ENCODE assay signal across 13 cellular contexts in the genomic region with DNA sequence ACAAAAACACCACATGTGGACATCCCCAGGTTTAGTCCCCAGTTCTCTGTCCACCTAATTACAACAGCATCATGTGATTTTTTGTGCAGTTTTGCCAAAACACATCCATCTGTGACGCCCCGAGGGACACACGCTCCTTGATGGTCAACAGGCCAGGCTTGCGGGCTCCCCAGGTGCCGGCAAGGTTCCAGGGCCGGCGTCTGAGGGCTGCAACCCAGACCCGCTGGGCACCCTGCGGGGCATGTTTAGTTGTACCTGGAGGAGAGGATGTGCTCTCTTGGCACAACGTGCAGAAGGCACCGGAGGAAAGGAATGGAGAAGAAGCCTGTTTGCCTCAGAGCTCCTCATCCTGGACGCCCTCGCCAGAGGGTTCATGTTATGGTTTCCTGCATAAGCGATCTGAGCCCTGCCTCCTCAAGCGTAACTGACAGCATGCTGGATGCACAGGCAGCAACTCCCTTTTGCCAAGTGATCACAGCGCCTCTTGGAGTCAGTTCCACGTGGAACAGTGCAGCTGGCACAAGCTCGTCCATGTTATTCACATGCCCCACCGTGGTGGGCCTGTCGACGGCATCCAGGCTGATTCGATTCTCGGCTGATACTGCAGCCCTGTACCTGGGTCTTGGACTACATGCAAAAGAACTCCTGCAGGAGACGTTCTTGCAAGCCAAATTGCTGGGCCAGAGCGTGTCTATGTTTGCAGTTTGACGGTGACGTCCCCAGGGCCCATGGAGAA. TPM values are rescaled to one million over a fixed set of nuclear protein-coding genes. Genes with fewer than 3 reads are reported as not detected.
DNase-seq lines count a peak whose midpoint lies in the region; ATAC-seq lines count a peak whose summit lies in the region.
"Had no signal": no experiment of that assay in that cellular context is flagged by ENCODE, and none has a peak within 500 bp of the region (broad histone marks: within the 10 kb centered on the region; RNA-seq: fewer than 3 reads in every experiment).

No MANE protein-coding gene starts in this region.

- H3K36me3 Mint-ChIP-seq in activated CD4-positive, alpha-beta T cell treated with anti-CD3 and anti-CD28 coated beads, Interleukin-2, amount 10 ng/mL, durations not matched to agents 24 days and 14 days (ENCODE audit: low read depth): no peaks in the 10 kb centered on the region
- no peaks in the 10 kb centered on the region for H3K36me3 Mint-ChIP-seq in immature natural killer cell

- DNase-seq in activated CD4-positive, alpha-beta T cell treated with anti-CD3 and anti-CD28 coated beads for 1 hour: peak; percentile 7
- DNase-seq in activated CD4-positive, alpha-beta T cell treated with anti-CD3 and anti-CD28 coated beads, Interleukin-2, amount 10 ng/mL, durations not matched to agents 24 days and 14 days: no peak
- peak; percentile 25 for DNase-seq in NCI-H146 treated with DMSO at 0.1 percent for 48 hours (lab: John Stamatoyannopoulos, UW; ENCODE audit: unreplicated experiment)
- peak; percentile 38 for DNase-seq in islet precursor cell
- DNase-seq in sciatic nerve (ENCODE audit: low spot score): peak; percentile 42
- no peak for DNase-seq in DMS53 (lab: John Stamatoyannopoulos, UW)
- DNase-seq in immature natural killer cell: no peak
- DNase-seq: activated B cell treated with CpG ODN at 0.5 μM for 24 hours; effector CD4-positive, alpha-beta T cell; SW 1271; upper lobe of right lung had no signal

- H3K27me3 Mint-ChIP-seq in activated CD4-positive, alpha-beta T cell treated with anti-CD3 and anti-CD28 coated beads, Interleukin-2, amount 10 ng/mL, durations not matched to agents 24 days and 14 days: no peaks in the 10 kb centered on the region
- peaks cover 0 to 2% (median 0%) of the 10 kb centered on the region in 3 donors for H3K27me3 Mint-ChIP-seq in immature natural killer cell (ENCODE audit: low read depth in 3 of 3)

- no peaks in the 10 kb centered on the region for H3K9me3 Mint-ChIP-seq in activated CD4-positive, alpha-beta T cell treated with anti-CD3 and anti-CD28 coated beads, Interleukin-2, amount 10 ng/mL, durations not matched to agents 24 days and 14 days
- no peaks in the 10 kb centered on the region for H3K9me3 Mint-ChIP-seq in immature natural killer cell
- H3K9me3 Mint-ChIP-seq: activated B cell treated with CpG ODN at 0.5 μM for 24 hours had no signal

- ATAC-seq in sciatic nerve: no peak
- no peak for ATAC-seq in GM18858 (IDR thresholded peaks at IDR 0.05; ENCODE audit: unreplicated experiment)
- ATAC-seq: upper lobe of right lung had no signal

- H3K27ac Mint-ChIP-seq in activated CD4-positive, alpha-beta T cell treated with anti-CD3 and anti-CD28 coated beads, Interleukin-2, amount 10 ng/mL, durations not matched to agents 24 days and 14 days: no peak overlapping the region
- no peak overlapping the region for H3K27ac Mint-ChIP-seq in immature natural killer cell
- H3K27ac Mint-ChIP-seq: activated B cell treated with CpG ODN at 0.5 μM for 24 hours had no signal

- intact Hi-C loops in activated CD4-positive, alpha-beta T cell treated with anti-CD3 and anti-CD28 coated beads, Interleukin-2, amount 10 ng/mL, durations not matched to agents 24 days and 14 days (cut with micrococcal nuclease): no loop called here
- intact Hi-C loops in sciatic nerve (cut with DNase I): no loop called here

- no peak overlapping the region for H3K4me3 Mint-ChIP-seq in activated CD4-positive, alpha-beta T cell treated with anti-CD3 and anti-CD28 coated beads, Interleukin-2, amount 10 ng/mL, durations not matched to agents 24 days and 14 days
- H3K4me3 Mint-ChIP-seq in immature natural killer cell: no peak overlapping the region
- H3K4me3 Mint-ChIP-seq: activated B cell treated with CpG ODN at 0.5 μM for 24 hours had no signal

- H3K4me1 Mint-ChIP-seq in activated CD4-positive, alpha-beta T cell treated with anti-CD3 and anti-CD28 coated beads, Interleukin-2, amount 10 ng/mL, durations not matched to agents 24 days and 14 days: no peaks in the 10 kb centered on the region
- H3K4me1 Mint-ChIP-seq in immature natural killer cell: no peaks in the 10 kb centered on the region
- H3K4me1 Mint-ChIP-seq: activated B cell treated with CpG ODN at 0.5 μM for 24 hours had no signal

RNA-seq across cellular contexts. Expression of gene JAKMIP3, which starts 41.6 kb away (rescaled TPM):
- total RNA-seq in activated CD4-positive, alpha-beta T cell treated with anti-CD3 and anti-CD28 coated beads, Interleukin-2, amount 10 ng/mL, durations not matched to agents 24 days and 14 days: 1.2 and 1.3 TPM in 2 replicates
- total RNA-seq in sciatic nerve: 1.1 TPM
- polyA plus RNA-seq in immature natural killer cell: not detected
- total RNA-seq: MCF 10A had no signal

Comparison
In these comparisons a context has a peak if more than half of its experiments do, and no peak if none do; other contexts are left out.
1. DNase-seq: peak in activated CD4-positive, alpha-beta T cell treated with anti-CD3 and anti-CD28 coated beads for 1 hour (single experiment), NCI-H146 treated with DMSO at 0.1 percent for 48 hours (single experiment), islet precursor cell (single experiment) and sciatic nerve (single experiment); none in activated CD4-positive, alpha-beta T cell treated with anti-CD3 and anti-CD28 coated beads, Interleukin-2, amount 10 ng/mL, durations not matched to agents 24 days and 14 days (single experiment), DMS53 (single experiment) and immature natural killer cell (0 of 3).